9 cellular contexts compared by ENCODE assay signal in the genomic region with DNA sequence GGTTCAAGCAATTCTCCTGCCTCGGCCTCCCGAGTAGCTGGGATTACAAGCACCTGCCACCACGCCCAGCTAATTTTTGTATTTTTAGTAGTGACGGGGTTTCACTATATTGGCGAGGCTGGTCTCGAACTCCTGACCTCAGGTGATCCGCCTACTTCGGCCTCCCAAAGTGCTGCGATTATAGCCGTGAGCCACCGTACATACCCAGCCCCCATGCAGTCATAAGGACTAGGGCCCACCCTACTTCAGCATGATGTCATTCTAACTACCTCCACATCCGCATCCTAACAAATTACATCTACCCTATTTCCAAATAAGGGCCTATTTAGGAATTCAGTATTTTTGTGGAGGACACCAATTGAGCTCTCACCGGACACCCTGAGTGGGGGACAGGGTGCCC. TPM values are rescaled to one million over a fixed set of nuclear protein-coding genes. Genes with fewer than 3 reads are reported as not detected.
"Had no signal": no experiment of that assay in that cellular context is flagged by ENCODE, and none has a peak within 500 bp of the region (broad histone marks: within the 10 kb centered on the region; RNA-seq: fewer than 3 reads in every experiment).

No MANE protein-coding gene starts in this region.

RNA-seq across cellular contexts. Expression of gene NMRK2, which starts 22.4 kb away (rescaled TPM):
- total RNA-seq: dermis blood vessel endothelial cell, endothelial cell of umbilical vein, lower lobe of right lung, mesothelial cell of epicardium, mucosa of gallbladder, natural killer cell, sciatic nerve had no signal
- polyA plus RNA-seq: endothelial cell of umbilical vein, immature natural killer cell, keratinocyte had no signal
